In the genomic region with DNA sequence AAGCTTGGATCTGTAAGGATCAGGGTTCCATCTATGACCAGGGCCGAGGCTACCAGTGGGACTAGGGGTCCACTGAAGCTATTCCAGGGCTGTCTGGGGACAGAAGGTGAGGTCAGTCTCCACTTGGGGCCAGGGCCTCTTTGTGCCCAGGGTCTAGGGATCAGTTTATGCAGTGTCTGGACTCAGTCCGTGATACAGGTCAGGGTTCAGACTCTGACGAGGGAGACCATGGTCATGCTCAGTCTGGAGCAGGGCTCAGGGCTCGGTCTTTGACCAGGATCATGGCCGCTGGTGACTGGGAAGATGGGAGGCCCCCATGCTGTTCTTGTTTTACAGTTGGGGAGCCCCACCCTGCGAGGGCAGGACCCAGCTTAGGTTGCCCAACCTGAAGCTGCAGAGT, we compare ENCODE assay signal across 40 cellular contexts. TPM values are rescaled to one million over a fixed set of nuclear protein-coding genes. Genes with fewer than 3 reads are reported as not detected.
"Had no signal": no experiment of that assay in that cellular context is flagged by ENCODE, and none has a peak within 500 bp of the region (broad histone marks: within the 10 kb centered on the region; RNA-seq: fewer than 3 reads in every experiment).

No MANE protein-coding gene starts in this region.

- H3K27ac ChIP-seq: adrenal gland, body of pancreas, brain microvascular endothelial cell, breast epithelium, VCaP had no signal

- FAIRE-seq: astrocyte, TTC549 had no signal

- ATAC-seq: activated CD8-positive, alpha-beta T cell treated with anti-CD3 and anti-CD28 coated beads for 36 hours; activated naive CD4-positive, alpha-beta T cell treated with anti-CD3 and anti-CD28 coated beads, Interleukin-2, amount 50 U/mL, for 72 hours; activated T-cell treated with anti-CD3 and anti-CD28 coated beads, Interleukin-2, amount 50 U/mL, for 4 hours; activated T-cell treated with anti-CD3 and anti-CD28 coated beads, Interleukin-2, amount 50 U/mL, for 72 hours; activated T-helper 17 cell treated with anti-CD3 and anti-CD28 coated beads, Interleukin-2, amount 50 U/mL, for 72 hours; body of pancreas had no signal

- H3K4me3 Mint-ChIP-seq: activated B cell treated with CpG ODN at 0.5 μM for 24 hours; activated CD4-positive, alpha-beta memory T cell treated with anti-CD3 and anti-CD28 coated beads for 36 hours; activated CD4-positive, alpha-beta T cell treated with anti-CD3 and anti-CD28 coated beads, Interleukin-2, amount 10 ng/mL, durations not matched to agents 24 days and 14 days; activated CD8-positive, alpha-beta T cell treated with anti-CD3 and anti-CD28 coated beads for 36 hours; activated naive CD4-positive, alpha-beta T cell treated with anti-CD3 and anti-CD28 coated beads for 36 hours; activated naive CD8-positive, alpha-beta T cell treated with anti-CD3 and anti-CD28 coated beads for 36 hours; activated T-cell treated with anti-CD3 and anti-CD28 coated beads, Interleukin-2, amount 50 U/mL, for 4 hours; activated T-cell treated with anti-CD3 and anti-CD28 coated beads, Interleukin-2, amount 50 U/mL, for 72 hours; activated T-helper 1 cell treated with anti-CD3 and anti-CD28 coated beads, Interleukin-12 subunit alpha, Interleukin-12 subunit beta, Interleukin-2, Interleukin-4 antibody, amounts not matched to agents 30 ng/mL and 10 ng/mL and 1 ng/mL, durations not matched to agents 14 hours and 24 hours and 36 hours; activated T-helper 17 cell treated with anti-CD3 and anti-CD28 coated beads, Interleukin-2, amount 50 U/mL, for 72 hours; central memory CD8-positive, alpha-beta T cell; T-helper 1 cell treated with Interleukin-12 subunit alpha and Interleukin-12 subunit beta and Interleukin-4 antibody, amounts not matched to agents 30 μg/mL and 1 μg/mL, for 36 hours; T-helper 2 cell treated with Interferon-gamma antibody and Interleukin-4, amounts not matched to agents 5 μg/mL and 100 μg/mL, for 36 hours had no signal

- H3K4me1 Mint-ChIP-seq: activated B cell treated with CpG ODN at 0.5 μM for 24 hours; activated CD4-positive, alpha-beta T cell treated with anti-CD3 and anti-CD28 coated beads, Interleukin-2, amount 10 ng/mL, durations not matched to agents 24 days and 14 days; activated naive CD8-positive, alpha-beta T cell treated with anti-CD3 and anti-CD28 coated beads for 36 hours; activated T-helper 17 cell treated with anti-CD3 and anti-CD28 coated beads, Interleukin-2, amount 50 U/mL, for 72 hours; central memory CD8-positive, alpha-beta T cell had no signal

- H3K27me3 Mint-ChIP-seq: activated B cell treated with CpG ODN at 0.5 μM for 24 hours; activated CD4-positive, alpha-beta memory T cell treated with anti-CD3 and anti-CD28 coated beads for 36 hours; activated CD4-positive, alpha-beta T cell treated with anti-CD3 and anti-CD28 coated beads, Interleukin-2, amount 10 ng/mL, durations not matched to agents 24 days and 14 days; activated CD8-positive, alpha-beta T cell treated with anti-CD3 and anti-CD28 coated beads for 36 hours; activated T-helper 17 cell treated with anti-CD3 and anti-CD28 coated beads, Interleukin-2, amount 50 U/mL, for 72 hours; central memory CD8-positive, alpha-beta T cell had no signal

- H3K36me3 Mint-ChIP-seq: activated CD4-positive, alpha-beta memory T cell treated with anti-CD3 and anti-CD28 coated beads for 36 hours; activated naive CD4-positive, alpha-beta T cell treated with anti-CD3 and anti-CD28 coated beads, Interleukin-2, amount 50 U/mL, for 72 hours; activated naive CD8-positive, alpha-beta T cell treated with anti-CD3 and anti-CD28 coated beads for 36 hours had no signal

- H3K9me3 ChIP-seq: adrenal gland, body of pancreas, breast epithelium had no signal

- H3K27ac Mint-ChIP-seq: activated B cell treated with CpG ODN at 0.5 μM for 24 hours; activated CD4-positive, alpha-beta memory T cell treated with anti-CD3 and anti-CD28 coated beads for 36 hours; activated CD4-positive, alpha-beta T cell treated with anti-CD3 and anti-CD28 coated beads, Interleukin-2, amount 10 ng/mL, durations not matched to agents 24 days and 14 days; activated CD8-positive, alpha-beta T cell treated with anti-CD3 and anti-CD28 coated beads for 36 hours; activated naive CD4-positive, alpha-beta T cell treated with anti-CD3 and anti-CD28 coated beads for 36 hours; activated naive CD4-positive, alpha-beta T cell treated with anti-CD3 and anti-CD28 coated beads, Interleukin-2, amount 50 U/mL, for 72 hours; activated naive CD8-positive, alpha-beta T cell treated with anti-CD3 and anti-CD28 coated beads for 36 hours; activated T-cell treated with anti-CD3 and anti-CD28 coated beads, Interleukin-2, amount 50 U/mL, for 72 hours; activated T-helper 1 cell treated with anti-CD3 and anti-CD28 coated beads, Interleukin-12 subunit alpha, Interleukin-12 subunit beta, Interleukin-2, Interleukin-4 antibody, amounts not matched to agents 30 ng/mL and 10 ng/mL and 1 ng/mL, durations not matched to agents 14 hours and 24 hours and 36 hours; activated T-helper 17 cell treated with anti-CD3 and anti-CD28 coated beads, Interleukin-2, amount 50 U/mL, for 72 hours; T-helper 1 cell treated with Interleukin-12 subunit alpha and Interleukin-12 subunit beta and Interleukin-4 antibody, amounts not matched to agents 30 μg/mL and 1 μg/mL, for 36 hours; T-helper 2 cell treated with Interferon-gamma antibody and Interleukin-4, amounts not matched to agents 5 μg/mL and 100 μg/mL, for 36 hours had no signal

- H3K4me1 ChIP-seq: adrenal gland, body of pancreas, breast epithelium had no signal

- H3K36me3 ChIP-seq: adrenal gland, brain microvascular endothelial cell, breast epithelium had no signal

- H3K27me3 ChIP-seq: body of pancreas, breast epithelium had no signal

- DNase-seq: activated B cell treated with CpG ODN at 0.5 μM for 24 hours; activated CD4-positive, alpha-beta memory T cell treated with anti-CD3 and anti-CD28 coated beads for 36 hours; activated CD4-positive, alpha-beta T cell treated with anti-CD3 and anti-CD28 coated beads for 4 hours; activated CD4-positive, alpha-beta T cell treated with anti-CD3 and anti-CD28 coated beads, Interleukin-2, amount 10 ng/mL, durations not matched to agents 24 days and 14 days; activated CD4-positive, alpha-beta T cell treated with anti-CD3 and anti-CD28 coated beads, Interleukin-2, amount 50 U/mL, for 1 hour; activated CD4-positive, alpha-beta T cell treated with anti-CD3 and anti-CD28 coated beads, Interleukin-2, amount 50 U/mL, for 4 hours; activated CD4-positive, CD25-positive, alpha-beta regulatory T cell treated with anti-CD3 and anti-CD28 coated beads, Interleukin-2, amount 50 U/mL, for 72 hours; activated CD8-positive, alpha-beta memory T cell treated with anti-CD3 and anti-CD28 coated beads, Interleukin-2, amount 50 U/mL, for 4 hours; activated CD8-positive, alpha-beta T cell treated with anti-CD3 and anti-CD28 coated beads for 36 hours; activated effector memory CD4-positive, alpha-beta T cell treated with anti-CD3 and anti-CD28 coated beads, Interleukin-2, amount 50 U/mL, for 16 hours; activated gamma-delta T cell treated with Interleukin-2 at 50 U/mL for 16 hours; activated naive CD4-positive, alpha-beta T cell; activated naive CD4-positive, alpha-beta T cell treated with anti-CD3 and anti-CD28 coated beads for 36 hours; activated naive CD4-positive, alpha-beta T cell treated with anti-CD3 and anti-CD28 coated beads, Interleukin-2, amount 50 U/mL, for 16 hours; activated naive CD8-positive, alpha-beta T cell treated with anti-CD3 and anti-CD28 coated beads for 36 hours; activated T-cell treated with anti-CD3 and anti-CD28 coated beads for 4 hours; activated T-cell treated with anti-CD3 and anti-CD28 coated beads, Interleukin-2, amount 50 U/mL, for 1 hour; activated T-cell treated with anti-CD3 and anti-CD28 coated beads, Interleukin-2, amount 50 U/mL, for 4 hours; activated T-cell treated with anti-CD3 and anti-CD28 coated beads, Interleukin-2, amount 50 U/mL, for 72 hours; adrenal gland; amniotic stem cell; aorta; body of pancreas; brain microvascular endothelial cell; caudate nucleus; SW 1271; T-helper 1 cell; T-helper 2 cell; T-helper 9 cell had no signal

- H3K4me3 ChIP-seq: adrenal gland, body of pancreas, breast epithelium had no signal

- H3K9me3 Mint-ChIP-seq: activated B cell treated with CpG ODN at 0.5 μM for 24 hours; activated CD4-positive, alpha-beta memory T cell treated with anti-CD3 and anti-CD28 coated beads for 36 hours; activated CD4-positive, alpha-beta T cell treated with anti-CD3 and anti-CD28 coated beads, Interleukin-2, amount 10 ng/mL, durations not matched to agents 24 days and 14 days; activated CD8-positive, alpha-beta T cell treated with anti-CD3 and anti-CD28 coated beads for 36 hours; activated naive CD4-positive, alpha-beta T cell treated with anti-CD3 and anti-CD28 coated beads for 36 hours; activated naive CD4-positive, alpha-beta T cell treated with anti-CD3 and anti-CD28 coated beads, Interleukin-2, amount 50 U/mL, for 72 hours; activated naive CD8-positive, alpha-beta T cell treated with anti-CD3 and anti-CD28 coated beads for 36 hours; activated T-cell treated with anti-CD3 and anti-CD28 coated beads, Interleukin-2, amount 50 U/mL, for 4 hours; activated T-cell treated with anti-CD3 and anti-CD28 coated beads, Interleukin-2, amount 50 U/mL, for 72 hours; activated T-helper 1 cell treated with anti-CD3 and anti-CD28 coated beads, Interleukin-12 subunit alpha, Interleukin-12 subunit beta, Interleukin-2, Interleukin-4 antibody, amounts not matched to agents 30 ng/mL and 10 ng/mL and 1 ng/mL, durations not matched to agents 14 hours and 24 hours and 36 hours; activated T-helper 17 cell treated with anti-CD3 and anti-CD28 coated beads, Interleukin-2, amount 50 U/mL, for 72 hours; central memory CD8-positive, alpha-beta T cell; T-helper 1 cell treated with Interleukin-12 subunit alpha and Interleukin-12 subunit beta and Interleukin-4 antibody, amounts not matched to agents 30 μg/mL and 1 μg/mL, for 36 hours; T-helper 2 cell treated with Interferon-gamma antibody and Interleukin-4, amounts not matched to agents 5 μg/mL and 100 μg/mL, for 36 hours had no signal

RNA-seq across cellular contexts. Expression of a gene that starts 32.0 kb away (rescaled TPM):
- total RNA-seq: activated B cell treated with CpG ODN at 0.5 μM for 24 hours; activated CD4-positive, alpha-beta memory T cell treated with anti-CD3 and anti-CD28 coated beads for 36 hours; activated CD4-positive, alpha-beta T cell treated with anti-CD3 and anti-CD28 coated beads, Interleukin-2, amount 10 ng/mL, durations not matched to agents 24 days and 14 days; activated CD8-positive, alpha-beta memory T cell treated with anti-CD3 and anti-CD28 coated beads for 36 hours; activated CD8-positive, alpha-beta T cell treated with anti-CD3 and anti-CD28 coated beads for 36 hours; activated naive CD4-positive, alpha-beta T cell treated with anti-CD3 and anti-CD28 coated beads for 36 hours; activated naive CD4-positive, alpha-beta T cell treated with anti-CD3 and anti-CD28 coated beads, Interleukin-2, amount 50 U/mL, for 72 hours; activated naive CD8-positive, alpha-beta T cell treated with anti-CD3 and anti-CD28 coated beads for 36 hours; activated T-cell treated with anti-CD3 and anti-CD28 coated beads, Interleukin-2, amount 50 U/mL, for 4 hours; activated T-helper 1 cell treated with anti-CD3 and anti-CD28 coated beads, Interleukin-12 subunit alpha, Interleukin-12 subunit beta, Interleukin-2, Interleukin-4 antibody, amounts not matched to agents 30 ng/mL and 10 ng/mL and 1 ng/mL, durations not matched to agents 14 hours and 24 hours and 36 hours; activated T-helper 17 cell treated with anti-CD3 and anti-CD28 coated beads, Interleukin-2, amount 50 U/mL, for 72 hours; aorta; astrocyte; breast epithelium had no signal

RNA-seq across cellular contexts. Expression of a gene that starts 32.5 kb away (rescaled TPM):
- total RNA-seq: astrocyte had no signal
